In the genomic region with DNA sequence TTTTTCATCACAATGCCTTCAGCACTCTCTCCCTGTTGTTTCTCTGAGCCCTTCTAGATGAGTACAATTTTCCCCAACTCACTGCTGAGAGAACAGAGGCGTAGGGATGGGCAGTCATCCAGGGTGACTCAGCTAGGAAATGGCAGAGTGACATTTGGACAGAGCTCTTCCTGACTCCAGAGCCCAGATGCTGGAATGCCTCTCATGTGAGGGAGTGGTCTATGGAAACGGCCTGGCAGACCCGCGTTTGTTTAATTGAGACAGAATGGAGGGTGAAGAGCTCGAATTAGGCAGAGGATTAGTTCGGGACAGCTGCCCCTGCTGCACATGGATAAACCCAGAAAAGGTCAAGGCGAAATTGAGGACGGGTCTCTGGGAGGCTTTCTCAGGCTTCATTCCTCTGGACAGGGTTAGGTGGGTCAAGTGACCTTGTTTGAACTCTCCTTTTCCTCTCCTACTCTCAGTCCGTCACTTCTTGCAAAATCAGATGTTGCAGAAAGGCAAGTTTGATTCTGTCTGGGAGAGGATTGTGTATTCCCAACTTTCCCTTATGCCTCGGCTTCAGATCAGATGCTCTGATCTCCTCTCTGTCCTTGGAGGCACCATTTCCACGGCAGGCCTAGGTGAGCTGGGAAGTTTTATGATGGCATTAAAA, we compare ENCODE assay signal across 1 cellular context.
A peak's percentile ranks its signal among the peaks of the same experiment; 100 is the strongest.
TF ChIP-seq lines count a peak whose summit lies in the region.

No MANE protein-coding gene starts in this region.

TF ChIP-seq in K562, 482 proteins besides CTCF, POLR2A, EP300 and RAD21 (continued from another document and continues in another):
- TF ChIP-seq, protein P1, sequence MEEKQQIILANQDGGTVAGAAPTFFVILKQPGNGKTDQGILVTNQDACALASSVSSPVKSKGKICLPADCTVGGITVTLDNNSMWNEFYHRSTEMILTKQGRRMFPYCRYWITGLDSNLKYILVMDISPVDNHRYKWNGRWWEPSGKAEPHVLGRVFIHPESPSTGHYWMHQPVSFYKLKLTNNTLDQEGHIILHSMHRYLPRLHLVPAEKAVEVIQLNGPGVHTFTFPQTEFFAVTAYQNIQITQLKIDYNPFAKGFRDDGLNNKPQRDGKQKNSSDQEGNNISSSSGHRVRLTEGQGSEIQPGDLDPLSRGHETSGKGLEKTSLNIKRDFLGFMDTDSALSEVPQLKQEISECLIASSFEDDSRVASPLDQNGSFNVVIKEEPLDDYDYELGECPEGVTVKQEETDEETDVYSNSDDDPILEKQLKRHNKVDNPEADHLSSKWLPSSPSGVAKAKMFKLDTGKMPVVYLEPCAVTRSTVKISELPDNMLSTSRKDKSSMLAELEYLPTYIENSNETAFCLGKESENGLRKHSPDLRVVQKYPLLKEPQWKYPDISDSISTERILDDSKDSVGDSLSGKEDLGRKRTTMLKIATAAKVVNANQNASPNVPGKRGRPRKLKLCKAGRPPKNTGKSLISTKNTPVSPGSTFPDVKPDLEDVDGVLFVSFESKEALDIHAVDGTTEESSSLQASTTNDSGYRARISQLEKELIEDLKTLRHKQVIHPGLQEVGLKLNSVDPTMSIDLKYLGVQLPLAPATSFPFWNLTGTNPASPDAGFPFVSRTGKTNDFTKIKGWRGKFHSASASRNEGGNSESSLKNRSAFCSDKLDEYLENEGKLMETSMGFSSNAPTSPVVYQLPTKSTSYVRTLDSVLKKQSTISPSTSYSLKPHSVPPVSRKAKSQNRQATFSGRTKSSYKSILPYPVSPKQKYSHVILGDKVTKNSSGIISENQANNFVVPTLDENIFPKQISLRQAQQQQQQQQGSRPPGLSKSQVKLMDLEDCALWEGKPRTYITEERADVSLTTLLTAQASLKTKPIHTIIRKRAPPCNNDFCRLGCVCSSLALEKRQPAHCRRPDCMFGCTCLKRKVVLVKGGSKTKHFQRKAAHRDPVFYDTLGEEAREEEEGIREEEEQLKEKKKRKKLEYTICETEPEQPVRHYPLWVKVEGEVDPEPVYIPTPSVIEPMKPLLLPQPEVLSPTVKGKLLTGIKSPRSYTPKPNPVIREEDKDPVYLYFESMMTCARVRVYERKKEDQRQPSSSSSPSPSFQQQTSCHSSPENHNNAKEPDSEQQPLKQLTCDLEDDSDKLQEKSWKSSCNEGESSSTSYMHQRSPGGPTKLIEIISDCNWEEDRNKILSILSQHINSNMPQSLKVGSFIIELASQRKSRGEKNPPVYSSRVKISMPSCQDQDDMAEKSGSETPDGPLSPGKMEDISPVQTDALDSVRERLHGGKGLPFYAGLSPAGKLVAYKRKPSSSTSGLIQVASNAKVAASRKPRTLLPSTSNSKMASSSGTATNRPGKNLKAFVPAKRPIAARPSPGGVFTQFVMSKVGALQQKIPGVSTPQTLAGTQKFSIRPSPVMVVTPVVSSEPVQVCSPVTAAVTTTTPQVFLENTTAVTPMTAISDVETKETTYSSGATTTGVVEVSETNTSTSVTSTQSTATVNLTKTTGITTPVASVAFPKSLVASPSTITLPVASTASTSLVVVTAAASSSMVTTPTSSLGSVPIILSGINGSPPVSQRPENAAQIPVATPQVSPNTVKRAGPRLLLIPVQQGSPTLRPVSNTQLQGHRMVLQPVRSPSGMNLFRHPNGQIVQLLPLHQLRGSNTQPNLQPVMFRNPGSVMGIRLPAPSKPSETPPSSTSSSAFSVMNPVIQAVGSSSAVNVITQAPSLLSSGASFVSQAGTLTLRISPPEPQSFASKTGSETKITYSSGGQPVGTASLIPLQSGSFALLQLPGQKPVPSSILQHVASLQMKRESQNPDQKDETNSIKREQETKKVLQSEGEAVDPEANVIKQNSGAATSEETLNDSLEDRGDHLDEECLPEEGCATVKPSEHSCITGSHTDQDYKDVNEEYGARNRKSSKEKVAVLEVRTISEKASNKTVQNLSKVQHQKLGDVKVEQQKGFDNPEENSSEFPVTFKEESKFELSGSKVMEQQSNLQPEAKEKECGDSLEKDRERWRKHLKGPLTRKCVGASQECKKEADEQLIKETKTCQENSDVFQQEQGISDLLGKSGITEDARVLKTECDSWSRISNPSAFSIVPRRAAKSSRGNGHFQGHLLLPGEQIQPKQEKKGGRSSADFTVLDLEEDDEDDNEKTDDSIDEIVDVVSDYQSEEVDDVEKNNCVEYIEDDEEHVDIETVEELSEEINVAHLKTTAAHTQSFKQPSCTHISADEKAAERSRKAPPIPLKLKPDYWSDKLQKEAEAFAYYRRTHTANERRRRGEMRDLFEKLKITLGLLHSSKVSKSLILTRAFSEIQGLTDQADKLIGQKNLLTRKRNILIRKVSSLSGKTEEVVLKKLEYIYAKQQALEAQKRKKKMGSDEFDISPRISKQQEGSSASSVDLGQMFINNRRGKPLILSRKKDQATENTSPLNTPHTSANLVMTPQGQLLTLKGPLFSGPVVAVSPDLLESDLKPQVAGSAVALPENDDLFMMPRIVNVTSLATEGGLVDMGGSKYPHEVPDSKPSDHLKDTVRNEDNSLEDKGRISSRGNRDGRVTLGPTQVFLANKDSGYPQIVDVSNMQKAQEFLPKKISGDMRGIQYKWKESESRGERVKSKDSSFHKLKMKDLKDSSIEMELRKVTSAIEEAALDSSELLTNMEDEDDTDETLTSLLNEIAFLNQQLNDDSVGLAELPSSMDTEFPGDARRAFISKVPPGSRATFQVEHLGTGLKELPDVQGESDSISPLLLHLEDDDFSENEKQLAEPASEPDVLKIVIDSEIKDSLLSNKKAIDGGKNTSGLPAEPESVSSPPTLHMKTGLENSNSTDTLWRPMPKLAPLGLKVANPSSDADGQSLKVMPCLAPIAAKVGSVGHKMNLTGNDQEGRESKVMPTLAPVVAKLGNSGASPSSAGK (IDR thresholded peaks at IDR 0.05) = no peak
- TF ChIP-seq U2AF1 (optimal IDR thresholded peaks at IDR 0.05; ENCODE audit: low read depth, low read length) (no peak), ARNT (IDR thresholded peaks at IDR 0.05) (no peak), NFIC (IDR thresholded peaks at IDR 0.05) (peak; percentile 60), ZNF436 (CRISPR knock-in tag; IDR thresholded peaks at IDR 0.05) (no peak), ZNF766 (CRISPR knock-in tag; conservative IDR thresholded peaks at IDR 0.05) (no peak), ELF1 (tag; IDR thresholded peaks at IDR 0.05) (peak; percentile 43; the same call in 1 of the 2 replicates), BRCA1 (IDR thresholded peaks at IDR 0.05) (no peak), BRCA1 (CRISPR knock-in tag; IDR thresholded peaks at IDR 0.05) (no peak), KLF10 (CRISPR knock-in tag; IDR thresholded peaks at IDR 0.05) (no peak), FOSL1 (tag; conservative IDR thresholded peaks at IDR 0.05) (peak; percentile 84), MAFK (IDR thresholded peaks at IDR 0.05; ENCODE audit: low read length) (peak; percentile 67; the same call in 1 of the 2 replicates), ZNF316 (IDR thresholded peaks at IDR 0.05) (peak; percentile 41), DPF2 (IDR thresholded peaks at IDR 0.05) (0 out of 2 replicates have a peak, but pooled peaks have one; percentile 25), CBFA2T3 (IDR thresholded peaks at IDR 0.05) (no peak), THRAP3 (IDR thresholded peaks at IDR 0.05; ENCODE audit: borderline replicate concordance) (no peak), ZNF764 (CRISPR knock-in tag; IDR thresholded peaks at IDR 0.05; ENCODE audit: low read depth) (no peak), MAFF (IDR thresholded peaks at IDR 0.05; ENCODE audit: low read length) (peak; percentile 56), SMARCE1 (IDR thresholded peaks at IDR 0.05) (0 out of 2 replicates have a peak, but pooled peaks have one; percentile 27), C11orf30 (IDR thresholded peaks at IDR 0.05; ENCODE audit: low read depth) (peak; percentile 71), SPI1 (IDR thresholded peaks at IDR 0.05; ENCODE audit: borderline replicate concordance, low read depth, low read length) (no peak), ZNF785 (CRISPR knock-in tag; IDR thresholded peaks at IDR 0.05) (no peak), HMGN3 (IDR thresholded peaks at IDR 0.05; ENCODE audit: borderline replicate concordance, extremely low read depth, insufficient read length, low read depth, low read length) (no peak), JUND (IDR thresholded peaks at IDR 0.05; ENCODE audit: borderline replicate concordance, low read depth, low read length) (peak; percentile 86), JUND (tag; IDR thresholded peaks at IDR 0.05; ENCODE audit: borderline replicate concordance, low read depth, low read length) (peak; percentile 76; the same call in 2 of the 3 replicates), MAFG (tag; conservative IDR thresholded peaks at IDR 0.05) (peak; percentile 75), JUN (IDR thresholded peaks at IDR 0.05; ENCODE audit: borderline replicate concordance, low read depth, low read length) (peak; percentile 68), JUN (CRISPR knock-in tag; IDR thresholded peaks at IDR 0.05; ENCODE audit: borderline replicate concordance) (no peak), ZNF347 (CRISPR knock-in tag; IDR thresholded peaks at IDR 0.05; ENCODE audit: low read depth) (no peak)
- TF ChIP-seq, protein P2, sequence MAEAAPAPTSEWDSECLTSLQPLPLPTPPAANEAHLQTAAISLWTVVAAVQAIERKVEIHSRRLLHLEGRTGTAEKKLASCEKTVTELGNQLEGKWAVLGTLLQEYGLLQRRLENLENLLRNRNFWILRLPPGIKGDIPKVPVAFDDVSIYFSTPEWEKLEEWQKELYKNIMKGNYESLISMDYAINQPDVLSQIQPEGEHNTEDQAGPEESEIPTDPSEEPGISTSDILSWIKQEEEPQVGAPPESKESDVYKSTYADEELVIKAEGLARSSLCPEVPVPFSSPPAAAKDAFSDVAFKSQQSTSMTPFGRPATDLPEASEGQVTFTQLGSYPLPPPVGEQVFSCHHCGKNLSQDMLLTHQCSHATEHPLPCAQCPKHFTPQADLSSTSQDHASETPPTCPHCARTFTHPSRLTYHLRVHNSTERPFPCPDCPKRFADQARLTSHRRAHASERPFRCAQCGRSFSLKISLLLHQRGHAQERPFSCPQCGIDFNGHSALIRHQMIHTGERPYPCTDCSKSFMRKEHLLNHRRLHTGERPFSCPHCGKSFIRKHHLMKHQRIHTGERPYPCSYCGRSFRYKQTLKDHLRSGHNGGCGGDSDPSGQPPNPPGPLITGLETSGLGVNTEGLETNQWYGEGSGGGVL (CRISPR knock-in tag; IDR thresholded peaks at IDR 0.05) = no peak
- TF ChIP-seq, protein P3, sequence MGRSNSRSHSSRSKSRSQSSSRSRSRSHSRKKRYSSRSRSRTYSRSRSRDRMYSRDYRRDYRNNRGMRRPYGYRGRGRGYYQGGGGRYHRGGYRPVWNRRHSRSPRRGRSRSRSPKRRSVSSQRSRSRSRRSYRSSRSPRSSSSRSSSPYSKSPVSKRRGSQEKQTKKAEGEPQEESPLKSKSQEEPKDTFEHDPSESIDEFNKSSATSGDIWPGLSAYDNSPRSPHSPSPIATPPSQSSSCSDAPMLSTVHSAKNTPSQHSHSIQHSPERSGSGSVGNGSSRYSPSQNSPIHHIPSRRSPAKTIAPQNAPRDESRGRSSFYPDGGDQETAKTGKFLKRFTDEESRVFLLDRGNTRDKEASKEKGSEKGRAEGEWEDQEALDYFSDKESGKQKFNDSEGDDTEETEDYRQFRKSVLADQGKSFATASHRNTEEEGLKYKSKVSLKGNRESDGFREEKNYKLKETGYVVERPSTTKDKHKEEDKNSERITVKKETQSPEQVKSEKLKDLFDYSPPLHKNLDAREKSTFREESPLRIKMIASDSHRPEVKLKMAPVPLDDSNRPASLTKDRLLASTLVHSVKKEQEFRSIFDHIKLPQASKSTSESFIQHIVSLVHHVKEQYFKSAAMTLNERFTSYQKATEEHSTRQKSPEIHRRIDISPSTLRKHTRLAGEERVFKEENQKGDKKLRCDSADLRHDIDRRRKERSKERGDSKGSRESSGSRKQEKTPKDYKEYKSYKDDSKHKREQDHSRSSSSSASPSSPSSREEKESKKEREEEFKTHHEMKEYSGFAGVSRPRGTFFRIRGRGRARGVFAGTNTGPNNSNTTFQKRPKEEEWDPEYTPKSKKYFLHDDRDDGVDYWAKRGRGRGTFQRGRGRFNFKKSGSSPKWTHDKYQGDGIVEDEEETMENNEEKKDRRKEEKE (IDR thresholded peaks at IDR 0.05; ENCODE audit: borderline replicate concordance in 1 of 2, control insufficient read depth in 1 of 2, low read depth in 2 of 2, low read length in 1 of 2) = no peak
- TF ChIP-seq, protein P4, sequence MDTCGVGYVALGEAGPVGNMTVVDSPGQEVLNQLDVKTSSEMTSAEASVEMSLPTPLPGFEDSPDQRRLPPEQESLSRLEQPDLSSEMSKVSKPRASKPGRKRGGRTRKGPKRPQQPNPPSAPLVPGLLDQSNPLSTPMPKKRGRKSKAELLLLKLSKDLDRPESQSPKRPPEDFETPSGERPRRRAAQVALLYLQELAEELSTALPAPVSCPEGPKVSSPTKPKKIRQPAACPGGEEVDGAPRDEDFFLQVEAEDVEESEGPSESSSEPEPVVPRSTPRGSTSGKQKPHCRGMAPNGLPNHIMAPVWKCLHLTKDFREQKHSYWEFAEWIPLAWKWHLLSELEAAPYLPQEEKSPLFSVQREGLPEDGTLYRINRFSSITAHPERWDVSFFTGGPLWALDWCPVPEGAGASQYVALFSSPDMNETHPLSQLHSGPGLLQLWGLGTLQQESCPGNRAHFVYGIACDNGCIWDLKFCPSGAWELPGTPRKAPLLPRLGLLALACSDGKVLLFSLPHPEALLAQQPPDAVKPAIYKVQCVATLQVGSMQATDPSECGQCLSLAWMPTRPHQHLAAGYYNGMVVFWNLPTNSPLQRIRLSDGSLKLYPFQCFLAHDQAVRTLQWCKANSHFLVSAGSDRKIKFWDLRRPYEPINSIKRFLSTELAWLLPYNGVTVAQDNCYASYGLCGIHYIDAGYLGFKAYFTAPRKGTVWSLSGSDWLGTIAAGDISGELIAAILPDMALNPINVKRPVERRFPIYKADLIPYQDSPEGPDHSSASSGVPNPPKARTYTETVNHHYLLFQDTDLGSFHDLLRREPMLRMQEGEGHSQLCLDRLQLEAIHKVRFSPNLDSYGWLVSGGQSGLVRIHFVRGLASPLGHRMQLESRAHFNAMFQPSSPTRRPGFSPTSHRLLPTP (IDR thresholded peaks at IDR 0.05; ENCODE audit: borderline replicate concordance, extremely low read depth, insufficient read length) = no peak
- TF ChIP-seq, protein P5, sequence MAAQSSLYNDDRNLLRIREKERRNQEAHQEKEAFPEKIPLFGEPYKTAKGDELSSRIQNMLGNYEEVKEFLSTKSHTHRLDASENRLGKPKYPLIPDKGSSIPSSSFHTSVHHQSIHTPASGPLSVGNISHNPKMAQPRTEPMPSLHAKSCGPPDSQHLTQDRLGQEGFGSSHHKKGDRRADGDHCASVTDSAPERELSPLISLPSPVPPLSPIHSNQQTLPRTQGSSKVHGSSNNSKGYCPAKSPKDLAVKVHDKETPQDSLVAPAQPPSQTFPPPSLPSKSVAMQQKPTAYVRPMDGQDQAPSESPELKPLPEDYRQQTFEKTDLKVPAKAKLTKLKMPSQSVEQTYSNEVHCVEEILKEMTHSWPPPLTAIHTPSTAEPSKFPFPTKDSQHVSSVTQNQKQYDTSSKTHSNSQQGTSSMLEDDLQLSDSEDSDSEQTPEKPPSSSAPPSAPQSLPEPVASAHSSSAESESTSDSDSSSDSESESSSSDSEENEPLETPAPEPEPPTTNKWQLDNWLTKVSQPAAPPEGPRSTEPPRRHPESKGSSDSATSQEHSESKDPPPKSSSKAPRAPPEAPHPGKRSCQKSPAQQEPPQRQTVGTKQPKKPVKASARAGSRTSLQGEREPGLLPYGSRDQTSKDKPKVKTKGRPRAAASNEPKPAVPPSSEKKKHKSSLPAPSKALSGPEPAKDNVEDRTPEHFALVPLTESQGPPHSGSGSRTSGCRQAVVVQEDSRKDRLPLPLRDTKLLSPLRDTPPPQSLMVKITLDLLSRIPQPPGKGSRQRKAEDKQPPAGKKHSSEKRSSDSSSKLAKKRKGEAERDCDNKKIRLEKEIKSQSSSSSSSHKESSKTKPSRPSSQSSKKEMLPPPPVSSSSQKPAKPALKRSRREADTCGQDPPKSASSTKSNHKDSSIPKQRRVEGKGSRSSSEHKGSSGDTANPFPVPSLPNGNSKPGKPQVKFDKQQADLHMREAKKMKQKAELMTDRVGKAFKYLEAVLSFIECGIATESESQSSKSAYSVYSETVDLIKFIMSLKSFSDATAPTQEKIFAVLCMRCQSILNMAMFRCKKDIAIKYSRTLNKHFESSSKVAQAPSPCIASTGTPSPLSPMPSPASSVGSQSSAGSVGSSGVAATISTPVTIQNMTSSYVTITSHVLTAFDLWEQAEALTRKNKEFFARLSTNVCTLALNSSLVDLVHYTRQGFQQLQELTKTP (IDR thresholded peaks at IDR 0.05; ENCODE audit: low read depth in 1 of 2, partially characterized antibody in 2 of 2) = peak in 1 of 2 experiments; percentile 39
